ENCODE assay signal across 8 cellular contexts in the genomic region with DNA sequence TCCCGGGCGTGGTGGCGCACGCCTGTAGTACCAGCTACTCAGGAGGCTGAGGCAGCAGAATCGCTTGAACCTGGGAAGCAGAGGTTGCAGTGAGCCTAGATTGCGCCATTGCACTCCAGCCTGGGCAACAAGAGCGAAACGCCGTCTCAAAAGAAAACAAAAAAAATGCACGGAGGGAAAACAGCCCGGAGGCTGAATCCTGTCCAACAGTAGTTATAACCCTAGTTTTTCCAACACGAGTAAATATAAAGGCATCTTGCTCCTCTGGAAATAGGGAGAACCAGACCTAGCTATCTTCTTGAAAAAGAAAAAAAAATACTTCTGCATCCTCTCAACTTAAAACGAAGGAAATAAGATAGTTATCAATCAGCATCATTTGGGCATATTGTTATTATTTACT.
DNase-seq lines count a peak whose midpoint lies in the region; ATAC-seq, FAIRE-seq and TF ChIP-seq lines count a peak whose summit lies in the region.
"Not testable (repeated sequence)": the region's sequence is repeated elsewhere in the genome, so short reads cannot be mapped to it uniquely, and the experiment has no call there.

No MANE protein-coding gene starts in this region.

- H3K4me3 Mint-ChIP-seq in immature natural killer cell: peak overlapping the region; percentile 56 to 95 (median 92)

- not testable (repeated sequence) for H2BK20ac ChIP-seq in IMR-90 (ENCODE audit: low read depth, low read length)

- H3K9me1 ChIP-seq in IMR-90 (ENCODE audit: insufficient read depth, low read length); endothelial cell of umbilical vein (replicated peaks; ENCODE audit: control insufficient read depth, extremely low read depth, insufficient read depth, low read length): not testable (repeated sequence)

- ATAC-seq in IMR-90 (ENCODE audit: low read depth): not testable (repeated sequence)

- dilution Hi-C loops in IMR-90 (cut with HindIII; ENCODE audit: low sequenced_read_pairs, unreplicated experiment); endothelial cell of umbilical vein (cut with MboI; ENCODE audit: extremely low pct_ligation_motif_present, low sequenced_read_pairs): not testable (repeated sequence)

- 0 out of 2 replicates have a peak overlapping the region, but pooled peaks have one; percentile 22 for H3K9ac ChIP-seq in IMR-90 (ENCODE audit: low read depth, low read length)
- H3K9ac ChIP-seq in SU-DHL-6 (ENCODE audit: low read length): peak overlapping the region; percentile 63
- peak overlapping the region; percentile 83 for H3K9ac ChIP-seq in adipocyte (ENCODE audit: low read length)
- H3K9ac ChIP-seq in endothelial cell of umbilical vein (replicated peaks; ENCODE audit: extremely low read depth, insufficient read depth, low read length): not testable (repeated sequence)

- H3K18ac ChIP-seq in IMR-90 (ENCODE audit: low read depth, low read length): not testable (repeated sequence)

- H3K79me2 ChIP-seq in SU-DHL-6 (ENCODE audit: insufficient read depth, low read length); endothelial cell of umbilical vein (ENCODE audit: control insufficient read depth, insufficient read depth, low read length); osteoblast (ENCODE audit: insufficient read depth, low read length): not testable (repeated sequence)

- not testable (repeated sequence) for TF ChIP-seq RAD21 in IMR-90 (IDR thresholded peaks at IDR 0.05; ENCODE audit: low read length)

- CTCF ChIA-PET in BJ (lab: Yijun Ruan, JAX): interaction anchor here (0.6 to 3.8 kb wide), 24 partner anchors 9 to 614 kb away, joined by 3 to 24 read pairs (median 6); no protein-coding TSS in a partner anchor
- CTCF ChIA-PET in IMR-90 (lab: Yijun Ruan, JAX): interaction anchor here (0.7 to 2.0 kb wide), 17 partner anchors 10 to 894 kb away, joined by 3 to 7 read pairs (median 3); no protein-coding TSS in a partner anchor
- CTCF ChIA-PET in endothelial cell of umbilical vein (lab: Charles Lee): interaction anchor here (0.7 to 3.0 kb wide), 26 partner anchors 8 to 1399 kb away, joined by 3 to 34 read pairs (median 4); partner anchors contain the start of gene ZBTB20

- BruUV-seq in IMR-90 (replicated peaks; lab: Mats Ljungman, UMichigan); endothelial cell of umbilical vein (replicated peaks; lab: Mats Ljungman, UMichigan): not testable (repeated sequence)

- H3K14ac ChIP-seq in IMR-90 (replicated peaks; ENCODE audit: low read depth, low read length): not testable (repeated sequence)

- not testable (repeated sequence) for H3K36me3 ChIP-seq in BJ (ENCODE audit: control insufficient read depth, insufficient read depth, low read length); IMR-90 (ENCODE audit: control insufficient read depth, insufficient read depth, low read length); SU-DHL-6 (ENCODE audit: low read length); adipocyte (ENCODE audit: control insufficient read depth, insufficient read depth, low read length, severe bottlenecking); endothelial cell of umbilical vein (ENCODE audit: control insufficient read depth in 2 of 2, extremely low read depth in 1 of 2, insufficient read depth in 2 of 2, low read length in 2 of 2); osteoblast (ENCODE audit: insufficient read depth, low read length); thymus (ENCODE audit: control insufficient read depth, insufficient read depth)

- H4K5ac ChIP-seq in IMR-90 (ENCODE audit: low read depth, low read length): not testable (repeated sequence)

- peaks cover 14 to 16% of the 10 kb centered on the region in 2 donors for H3K4me1 Mint-ChIP-seq in immature natural killer cell

- not testable (repeated sequence) for H3K9me3 ChIP-seq in IMR-90 (ENCODE audit: control insufficient read depth, insufficient read depth, low read length); SU-DHL-6 (ENCODE audit: insufficient read depth, low read length); adipocyte (ENCODE audit: control insufficient read depth, low read length); endothelial cell of umbilical vein (replicated peaks; ENCODE audit: control insufficient read depth, insufficient read depth, low read length); osteoblast (ENCODE audit: low read depth, low read length); thymus (ENCODE audit: control insufficient read depth)

- not testable (repeated sequence) for H4K20me1 ChIP-seq in IMR-90 (ENCODE audit: insufficient read depth, low read length); SU-DHL-6 (ENCODE audit: low read depth, low read length); endothelial cell of umbilical vein (replicated peaks; ENCODE audit: control insufficient read depth, extremely low read depth, insufficient read depth, low read length); osteoblast (ENCODE audit: insufficient read depth, low read length)

- not testable (repeated sequence) for H3K79me1 ChIP-seq in IMR-90 (ENCODE audit: low read depth in 1 of 2, low read length in 2 of 2)

- H2AFZ ChIP-seq in IMR-90 (replicated peaks; ENCODE audit: low read length, poor library complexity); endothelial cell of umbilical vein (ENCODE audit: low read depth, low read length); osteoblast (ENCODE audit: low read length): not testable (repeated sequence)
- peak overlapping the region; percentile 91 for H2AFZ ChIP-seq in SU-DHL-6 (ENCODE audit: low read depth, low read length, severe bottlenecking)

- H3K56ac ChIP-seq in IMR-90 (ENCODE audit: extremely low read depth, insufficient read depth, low read length): not testable (repeated sequence)

- H3K4me1 ChIP-seq in IMR-90 (ENCODE audit: control insufficient read depth, insufficient read depth, low read length); endothelial cell of umbilical vein (ENCODE audit: control insufficient read depth, extremely low read depth, insufficient read depth, low read length); thymus (ENCODE audit: control insufficient read depth, insufficient read depth, low read length): not testable (repeated sequence)
- H3K4me1 ChIP-seq in adipocyte (ENCODE audit: control insufficient read depth, insufficient read depth, low read length) (peaks cover 12% of the 10 kb centered on the region), osteoblast (ENCODE audit: insufficient read depth, low read length) (peaks cover 22% of the 10 kb centered on the region)

- H2AK9ac ChIP-seq in IMR-90 (replicated peaks; ENCODE audit: low read depth, low read length, poor library complexity): not testable (repeated sequence)

- 91% methylated on average over 8 of the region's 13 CpGs; no CpG with 5 or more reads in 1 of the 2 experiments for WGBS in IMR-90 (ENCODE audit: extremely low coverage in 2 of 2, insufficient read length in 1 of 2), 2 experiments
- 82% methylated on average over 13 of the region's 13 CpGs for WGBS in thymus

- H4K91ac ChIP-seq in IMR-90 (ENCODE audit: insufficient read depth, low read depth, low read length): not testable (repeated sequence)

- FAIRE-seq in endothelial cell of umbilical vein (lab: Jason Lieb, UNC): not testable (repeated sequence)

- in situ Hi-C loops in IMR-90 (cut with MboI; ENCODE audit: low sequenced_read_pairs): not testable (repeated sequence)

- H3K4me2 ChIP-seq in IMR-90 (ENCODE audit: low read depth, low read length) (peak overlapping the region; percentile 72), SU-DHL-6 (ENCODE audit: low read depth, low read length, poor library complexity, severe bottlenecking) (peak overlapping the region; percentile 62), endothelial cell of umbilical vein (ENCODE audit: insufficient read depth, low read length) (peak overlapping the region; percentile 27), osteoblast (ENCODE audit: insufficient read depth, low read length) (peak overlapping the region; percentile 94)

- DNase-seq in BJ (ENCODE audit: low read depth); IMR-90; adipocyte (ENCODE audit: low read depth); endothelial cell of umbilical vein (ENCODE audit: low read depth, low spot score); immature natural killer cell; osteoblast (ENCODE audit: insufficient read length, low spot score, missing footprints): not testable (repeated sequence)

- peaks cover 12 to 17% (median 16%) of the 10 kb centered on the region in 3 donors for H3K27me3 Mint-ChIP-seq in immature natural killer cell (ENCODE audit: low read depth in 3 of 3)

- H3K27me3 ChIP-seq in BJ (ENCODE audit: control insufficient read depth, insufficient read depth, low read length); IMR-90 (ENCODE audit: control insufficient read depth, insufficient read depth, low read length); SU-DHL-6 (ENCODE audit: low read length); adipocyte (replicated peaks; ENCODE audit: control insufficient read depth, insufficient read depth, low read length); endothelial cell of umbilical vein (ENCODE audit: control insufficient read depth in 2 of 2, insufficient read depth in 2 of 2, low read length in 2 of 2); osteoblast (ENCODE audit: insufficient read depth, low read length); thymus (ENCODE audit: control insufficient read depth, insufficient read depth): not testable (repeated sequence)

- not testable (repeated sequence) for H3K36me3 Mint-ChIP-seq in immature natural killer cell

- POLR2A ChIA-PET in BJ (lab: Charles Lee): not testable (repeated sequence)
- POLR2A ChIA-PET in IMR-90 (lab: Charles Lee; ENCODE audit: unreplicated experiment) (interaction anchor here (0.6 kb wide), 1 partner anchor 20 kb away, joined by 3 read pairs; no protein-coding TSS in a partner anchor), endothelial cell of umbilical vein (lab: Charles Lee) (interaction anchor here (0.8 to 1.0 kb wide), 2 partner anchors 8 to 265 kb away, joined by 3 read pairs; no protein-coding TSS in a partner anchor)

- intact Hi-C loops in IMR-90 (cut with micrococcal nuclease) (loop anchor here (10.0 kb wide), 3 partner anchors 269 to 739 kb away; no protein-coding TSS in a partner anchor), endothelial cell of umbilical vein (cut with micrococcal nuclease) (loop anchor here (5.0 to 10.0 kb wide), 3 partner anchors 269 to 1726 kb away; partner anchors contain the start of genes CCDC191 and QTRT2)

- H2BK5ac ChIP-seq in IMR-90 (ENCODE audit: low read depth, low read length, poor library complexity, severe bottlenecking): peak overlapping the region; percentile 32

- not testable (repeated sequence) for H3K23ac ChIP-seq in IMR-90 (ENCODE audit: low read depth, low read length)

- H2BK15ac ChIP-seq in IMR-90 (ENCODE audit: low read depth, low read length): not testable (repeated sequence)

- not testable (repeated sequence) for H2BK120ac ChIP-seq in IMR-90 (ENCODE audit: low read depth, low read length)

- not testable (repeated sequence) for H2AK5ac ChIP-seq in IMR-90 (ENCODE audit: low read depth, low read length)

- not testable (repeated sequence) for H3K4ac ChIP-seq in IMR-90 (ENCODE audit: low read depth, low read length)

- H3K9me3 Mint-ChIP-seq in immature natural killer cell: not testable (repeated sequence)

- H3F3A ChIP-seq in SU-DHL-6 (ENCODE audit: insufficient read depth): not testable (repeated sequence)

- peak overlapping the region in 5 of 6 donors; percentile 15 to 99 (median 97) for H3K27ac Mint-ChIP-seq in immature natural killer cell

- H4K8ac ChIP-seq in IMR-90 (ENCODE audit: low read depth in 2 of 2, low read length in 2 of 2): not testable (repeated sequence)

- H3K27ac ChIP-seq in IMR-90 (ENCODE audit: insufficient read depth, low read length); SU-DHL-6 (ENCODE audit: low read depth, low read length); endothelial cell of umbilical vein (ENCODE audit: insufficient read depth, low read depth, low read length); thymus (ENCODE audit: low read depth): not testable (repeated sequence)
- H3K27ac ChIP-seq in osteoblast (ENCODE audit: low read depth, low read length): peak overlapping the region; percentile 99

- H3K4me3 ChIP-seq in BJ (ENCODE audit: low read depth, low read length) (peak overlapping the region; percentile 61), IMR-90 (ENCODE audit: insufficient read depth, low read depth, low read length) (peak overlapping the region; percentile 64; the same call in 1 of the 2 replicates), SU-DHL-6 (ENCODE audit: insufficient read depth, low read length, poor library complexity, severe bottlenecking) (peak overlapping the region; percentile 42), adipocyte (ENCODE audit: low read length) (peak overlapping the region; percentile 81), endothelial cell of umbilical vein (replicated peaks in 1 of 3; ENCODE audit: insufficient read depth in 1 of 3, low read depth in 1 of 3, low read length in 3 of 3) (peak overlapping the region in 1 of 3 experiments; percentile 56), osteoblast (ENCODE audit: insufficient read depth, low read length) (peak overlapping the region; percentile 73), thymus (ENCODE audit: low read length) (peak overlapping the region; percentile 67)

- not testable (repeated sequence) for H3K9me2 ChIP-seq in SU-DHL-6 (replicated peaks; ENCODE audit: insufficient read depth, low read length)

- not testable (repeated sequence) for TF ChIP-seq POLR2A in IMR-90 (IDR thresholded peaks at IDR 0.05; ENCODE audit: low read depth, low read length); endothelial cell of umbilical vein (IDR thresholded peaks at IDR 0.05; ENCODE audit: low read depth, low read length)

- TF ChIP-seq CTCF in BJ (IDR thresholded peaks at IDR 0.05; ENCODE audit: insufficient read depth, low read depth, low read length); IMR-90 (conservative IDR thresholded peaks at IDR 0.05; ENCODE audit: low read depth, low read length); SU-DHL-6 (IDR thresholded peaks at IDR 0.05; ENCODE audit: insufficient read depth, low read length, poor library complexity, severe bottlenecking); endothelial cell of umbilical vein (IDR thresholded peaks at IDR 0.05; ENCODE audit: extremely low read depth in 1 of 2, insufficient read depth in 1 of 2, low read depth in 1 of 2, low read length in 2 of 2); osteoblast (IDR thresholded peaks at IDR 0.05; ENCODE audit: extremely low read depth, low read depth, low read length): not testable (repeated sequence)

Comparison
In these comparisons a context has a peak if more than half of its experiments do, and no peak if none do; other contexts are left out.
1. H3K4me2 ChIP-seq: peak in every context shown above with its lines; median percentile 94 in osteoblast; 72 in IMR-90; 62 in SU-DHL-6; 27 in endothelial cell of umbilical vein.